In genomic region chr17:36601303-36602029, GRCh38 we compare ENCODE assay signal across 8 cellular contexts. TPM values are rescaled to one million over a fixed set of nuclear protein-coding genes. Genes with fewer than 3 reads are reported as not detected.
A peak's percentile ranks its signal among the peaks of the same experiment; 100 is the strongest.
DNase-seq lines count a peak whose midpoint lies in the region; ATAC-seq and TF ChIP-seq lines count a peak whose summit lies in the region.

Gene MRM1, plus strand, starts transcription at chr17:36601583. Its CDS starts 228 bp downstream, at chr17:36601811.

- H3K9me3 ChIP-seq in duodenal mucosa (ENCODE audit: control insufficient read depth in 1 of 2, low read length in 2 of 2) (no peaks in the 10 kb centered on the region), lower lobe of right lung (no peaks in the 10 kb centered on the region)

- H3K4me1 Mint-ChIP-seq in activated CD4-positive, alpha-beta memory T cell treated with anti-CD3 and anti-CD28 coated beads, Interleukin-2, amount 10 ng/mL, durations not matched to agents 7 days and 5 days = peaks cover 39% of the 10 kb centered on the region

- intact Hi-C loops in lower lobe of right lung (cut with DNase I) = no loop called here

- H3K36me3 Mint-ChIP-seq in activated CD4-positive, alpha-beta memory T cell treated with anti-CD3 and anti-CD28 coated beads, Interleukin-2, amount 10 ng/mL, durations not matched to agents 7 days and 5 days (ENCODE audit: low read depth) = no peaks in the 10 kb centered on the region

- no peaks in the 10 kb centered on the region for H3K27me3 Mint-ChIP-seq in activated CD4-positive, alpha-beta memory T cell treated with anti-CD3 and anti-CD28 coated beads, Interleukin-2, amount 10 ng/mL, durations not matched to agents 7 days and 5 days

- H3K27ac ChIP-seq in duodenal mucosa (ENCODE audit: low read depth, low read length) (peak within 1 kb of the TSS; percentile 80), lower lobe of right lung (peak within 1 kb of the TSS; percentile 86)

- peak within 1 kb of the TSS; percentile 83 for H3K4me3 Mint-ChIP-seq in activated CD4-positive, alpha-beta memory T cell treated with anti-CD3 and anti-CD28 coated beads, Interleukin-2, amount 10 ng/mL, durations not matched to agents 7 days and 5 days

- POLR2A ChIA-PET in activated CD4-positive, alpha-beta memory T cell treated with anti-CD3 and anti-CD28 coated beads, Interleukin-2, amount 10 ng/mL, durations not matched to agents 7 days and 5 days (lab: Charles Lee) = interaction anchor here (0.8 to 3.2 kb wide), 25 partner anchors 9 to 1009 kb away, joined by 3 to 51 read pairs (median 5); partner anchors contain the start of genes AATF, ACACA, DHRS11 and GGNBP2

- H3K36me3 ChIP-seq in duodenal mucosa (ENCODE audit: control insufficient read depth in 1 of 2, insufficient read depth in 2 of 2, low read length in 2 of 2) (peaks cover 11 to 28% of the 10 kb centered on the region in 2 donors), lower lobe of right lung (no peaks in the 10 kb centered on the region)

- peak; percentile 17 for TF ChIP-seq CTCF in lower lobe of right lung (IDR thresholded peaks at IDR 0.05)

- DNase-seq in C1 segment of cervical spinal cord (lab: John Stamatoyannopoulos, UW) (peak; percentile 34 to 96 (median 88)), NCI-H82 treated with DMSO at 0.1 percent for 48 hours (lab: John Stamatoyannopoulos, UW; ENCODE audit: unreplicated experiment) (peak; percentile 78), lower lobe of right lung (peak; percentile 95)
- DNase-seq in activated CD4-positive, alpha-beta memory T cell treated with anti-CD3 and anti-CD28 coated beads, Interleukin-2, amount 10 ng/mL, durations not matched to agents 7 days and 5 days = peak; percentile 91
- peak; percentile 85 to 89 for DNase-seq in stimulated activated CD4-positive, alpha-beta T cell treated with anti-CD3 and anti-CD28 coated beads, Interleukin-4, amount 100 ng/mL, for 48 hours (ENCODE audit: low read depth in 2 of 2)

- no peaks in the 10 kb centered on the region for H3K9me3 Mint-ChIP-seq in activated CD4-positive, alpha-beta memory T cell treated with anti-CD3 and anti-CD28 coated beads, Interleukin-2, amount 10 ng/mL, durations not matched to agents 7 days and 5 days

- peak within 1 kb of the TSS; percentile 90 to 97 for H3K4me3 ChIP-seq in duodenal mucosa (ENCODE audit: low read depth in 1 of 2, low read length in 2 of 2)
- H3K4me3 ChIP-seq in lower lobe of right lung = peak within 1 kb of the TSS; percentile 88

- H3K27me3 ChIP-seq in duodenal mucosa (ENCODE audit: control insufficient read depth in 1 of 2, insufficient read depth in 2 of 2, low read length in 2 of 2) (no peaks in the 10 kb centered on the region), lower lobe of right lung (ENCODE audit: low read depth) (no peaks in the 10 kb centered on the region)

- peak within 1 kb of the TSS; percentile 80 for H3K27ac Mint-ChIP-seq in activated CD4-positive, alpha-beta memory T cell treated with anti-CD3 and anti-CD28 coated beads, Interleukin-2, amount 10 ng/mL, durations not matched to agents 7 days and 5 days

- peak within 1 kb of the TSS; percentile 74 to 92 for H3K9ac ChIP-seq in duodenal mucosa (ENCODE audit: low read depth in 1 of 2, low read length in 2 of 2)

- ATAC-seq in GM19324 (IDR thresholded peaks at IDR 0.05; ENCODE audit: low FRiP score, unreplicated experiment) = peak; percentile 77
- peak; percentile 84 for ATAC-seq in HG03521 (IDR thresholded peaks at IDR 0.05; ENCODE audit: unreplicated experiment)
- peak; percentile 96 to 98 for ATAC-seq in lower lobe of right lung

- CTCF ChIA-PET in activated CD4-positive, alpha-beta memory T cell treated with anti-CD3 and anti-CD28 coated beads, Interleukin-2, amount 10 ng/mL, durations not matched to agents 7 days and 5 days (lab: Charles Lee) = interaction anchor here (0.7 to 4.1 kb wide), 19 partner anchors 9 to 773 kb away, joined by 3 to 35 read pairs (median 6); partner anchors contain the start of genes DHRS11, MYO19 and PIGW

- H3K4me1 ChIP-seq in duodenal mucosa (ENCODE audit: control insufficient read depth in 1 of 2, insufficient read depth in 2 of 2, low read length in 2 of 2) (peaks cover 50 to 51% of the 10 kb centered on the region in 2 donors), lower lobe of right lung (peaks cover 26% of the 10 kb centered on the region)

RNA-seq across cellular contexts. Expression of gene MRM1, which starts in this region (rescaled TPM):
- 1 to 10 TPM; 7.3 to 8.4 TPM for total RNA-seq in activated CD4-positive, alpha-beta memory T cell treated with anti-CD3 and anti-CD28 coated beads, Interleukin-2, amount 10 ng/mL, durations not matched to agents 7 days and 5 days
- total RNA-seq in lower lobe of right lung = 6.6 TPM

Comparison
In these comparisons a context has a peak if more than half of its experiments do, and no peak if none do; other contexts are left out.
1. Peak in every context shown above with its lines: DNase-seq, ATAC-seq, H3K4me3 ChIP-seq and H3K27ac ChIP-seq.